8 cellular contexts compared by ENCODE assay signal in genomic region chr2:85418132-85419008, GRCh38. TPM values are rescaled to one million over a fixed set of nuclear protein-coding genes. Genes with fewer than 3 reads are reported as not detected.
DNase-seq lines count a peak whose midpoint lies in the region; ATAC-seq and TF ChIP-seq lines count a peak whose summit lies in the region.

TSS of gene SH2D6 (plus strand) at chr2:85418714. CDS start at chr2:85429466, 10,752 bp downstream.

- H3K27me3 Mint-ChIP-seq in HFFc6 (ENCODE audit: insufficient read depth) (peaks cover 4% of the 10 kb centered on the region; the same call in 1 of the 2 replicates), progenitor cell of endocrine pancreas (peaks cover 3% of the 10 kb centered on the region)

- H3K36me3 Mint-ChIP-seq in HFFc6 (ENCODE audit: low read depth) (no peaks in the 10 kb centered on the region), progenitor cell of endocrine pancreas (ENCODE audit: insufficient read depth) (no peaks in the 10 kb centered on the region)

- peak within 1 kb of the TSS; percentile 57 to 95 (median 83) for H3K27ac ChIP-seq in adrenal gland
- H3K27ac ChIP-seq in upper lobe of right lung = peak within 1 kb of the TSS; percentile 96

- H3K4me1 Mint-ChIP-seq in HFFc6 (ENCODE audit: low read depth) (peaks cover 36% of the 10 kb centered on the region), progenitor cell of endocrine pancreas (ENCODE audit: low read depth) (peaks cover 35% of the 10 kb centered on the region)

- 15 to 65% (median 17%) methylated on average over 5 to 57 of the region's 57 CpGs for WGBS in adrenal gland, 4 donors

- peaks cover 9 to 34% of the 10 kb centered on the region in 2 donors for H3K4me1 ChIP-seq in adrenal gland (replicated peaks in 1 of 2)
- peaks cover 31% of the 10 kb centered on the region for H3K4me1 ChIP-seq in upper lobe of right lung

- DNase-seq in GM12865 (ENCODE audit: low read depth) = peak; percentile 90
- DNase-seq in HFFc6 = peak; percentile 51
- peak; percentile 89 for DNase-seq in NAMALWA (ENCODE audit: low spot score)
- DNase-seq in T follicular helper cell (ENCODE audit: low read depth) = peak; percentile 74
- DNase-seq in adrenal gland = peak; percentile 82 to 90 (median 86)
- peak; percentile 91 for DNase-seq in left cardiac atrium
- DNase-seq in progenitor cell of endocrine pancreas (ENCODE audit: low spot score, unreplicated experiment) = peak; percentile 79
- peak; percentile 93 for DNase-seq in upper lobe of right lung

- TF ChIP-seq POLR2A in adrenal gland (IDR thresholded peaks at IDR 0.05) = peak in 1 of 2 donors; percentile 43

- H3K36me3 ChIP-seq in adrenal gland (replicated peaks in 1 of 2) = no peaks in the 10 kb centered on the region
- no peaks in the 10 kb centered on the region for H3K36me3 ChIP-seq in upper lobe of right lung

- H3K27ac Mint-ChIP-seq in HFFc6 = peak within 1 kb of the TSS; percentile 95
- peak within 1 kb of the TSS; percentile 97 for H3K27ac Mint-ChIP-seq in progenitor cell of endocrine pancreas

- H3K9me3 Mint-ChIP-seq in HFFc6 (no peaks in the 10 kb centered on the region), progenitor cell of endocrine pancreas (ENCODE audit: low read depth) (no peaks in the 10 kb centered on the region)

- ATAC-seq in left cardiac atrium = peak; percentile 79 to 86
- ATAC-seq in upper lobe of right lung = peak; percentile 72

- no peaks in the 10 kb centered on the region for H3K9me3 ChIP-seq in adrenal gland (replicated peaks in 1 of 3)
- H3K9me3 ChIP-seq in upper lobe of right lung = no peaks in the 10 kb centered on the region

- no peak for TF ChIP-seq CTCF in GM12865 (IDR thresholded peaks at IDR 0.05; ENCODE audit: insufficient read depth, low read depth, low read length, missing control alignments)
- TF ChIP-seq CTCF in HFFc6 (IDR thresholded peaks at IDR 0.05) = no peak
- TF ChIP-seq CTCF in adrenal gland (IDR thresholded peaks at IDR 0.05) = peak in 1 of 6 experiments; percentile 1
- TF ChIP-seq CTCF in progenitor cell of endocrine pancreas (IDR thresholded peaks at IDR 0.05; ENCODE audit: unreplicated experiment) = no peak
- TF ChIP-seq CTCF in upper lobe of right lung (IDR thresholded peaks at IDR 0.05) = no peak

- H3K4me3 Mint-ChIP-seq in HFFc6 = peak within 1 kb of the TSS; percentile 94
- peak within 1 kb of the TSS; percentile 91 for H3K4me3 Mint-ChIP-seq in progenitor cell of endocrine pancreas (ENCODE audit: low read depth)

- H3K4me3 ChIP-seq in GM12865 (ENCODE audit: low read depth, low read length) (peak within 1 kb of the TSS; percentile 89), adrenal gland (peak within 1 kb of the TSS; percentile 38 to 89 (median 56)), upper lobe of right lung (peak within 1 kb of the TSS; percentile 81)

- intact Hi-C loops in adrenal gland (cut with DNase I) = no loop called here
- intact Hi-C loops in left cardiac atrium (cut with DNase I) = no loop called here
- intact Hi-C loops in upper lobe of right lung (cut with DNase I) = no loop called here

- H3K27me3 ChIP-seq in adrenal gland (no peaks in the 10 kb centered on the region), upper lobe of right lung (no peaks in the 10 kb centered on the region)

RNA-seq across cellular contexts. Expression of gene SH2D6, which starts in this region (rescaled TPM):
- under 1 TPM in 3 of 6 experiments, not detected in 3; 0.25 to 0.52 (median 0.37) TPM for total RNA-seq in HFFc6 (2021; fragmentation: NEBNext Ultra II Directional; extraction: Animal tissue kit (Norgen Biotek cat#: 25700))
- 1 to 10 TPM in 1 of 8 donors, under 1 TPM in 2, not detected in 5; 0.69 to 1.4 (median 0.74) TPM for total RNA-seq in adrenal gland
- 1 to 10 TPM in 2 of 3 donors, under 1 TPM in 1; 0.53 to 4.2 (median 1.3) TPM for polyA plus RNA-seq in adrenal gland
- total RNA-seq in left cardiac atrium = under 1 TPM; 0.29 to 0.37 TPM
- 0.29 and 0.71 TPM in 2 replicates for total RNA-seq in progenitor cell of endocrine pancreas
- 1.0 TPM for total RNA-seq in upper lobe of right lung

Comparison
In these comparisons a context has a peak if more than half of its experiments do, and no peak if none do; other contexts are left out.
1. Peak in every context shown above with its lines: DNase-seq, ATAC-seq, H3K4me3 ChIP-seq and H3K27ac ChIP-seq.
2. Peak in DNase-seq in HFFc6; RNA of the gene not detected or under 1 TPM.
3. Peak in DNase-seq and ATAC-seq in left cardiac atrium; RNA of the gene not detected or under 1 TPM.
4. Peak in DNase-seq in progenitor cell of endocrine pancreas; RNA of the gene not detected or under 1 TPM.